Comparison of ENCODE assay signal across 8 cellular contexts in the genomic region with DNA sequence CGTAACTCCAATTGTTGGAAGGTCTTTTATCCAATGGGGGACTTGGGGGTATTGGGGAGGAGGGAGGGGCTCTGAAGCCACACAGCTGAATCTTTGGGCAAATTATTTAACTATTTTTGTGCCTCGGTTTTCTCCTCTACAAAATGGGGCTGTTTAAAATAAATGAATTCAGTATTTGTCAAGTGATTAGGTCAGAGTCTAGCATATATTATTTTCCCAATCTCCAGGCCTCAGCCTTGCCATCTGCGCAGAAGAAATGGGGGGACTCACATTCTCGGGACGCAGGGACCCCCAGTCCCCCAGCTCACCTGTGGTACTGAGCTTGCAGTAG. TPM values are rescaled to one million over a fixed set of nuclear protein-coding genes. Genes with fewer than 3 reads are reported as not detected.
DNase-seq lines count a peak whose midpoint lies in the region; ATAC-seq and TF ChIP-seq lines count a peak whose summit lies in the region.

No MANE protein-coding gene starts in this region.

- 23 to 26% (median 24%) methylated on average over 5 of the region's 5 CpGs for WGBS in ovary, 3 donors

- peaks cover 32 to 51% (median 40%) of the 10 kb centered on the region in 3 donors for H3K4me1 Mint-ChIP-seq in CD8-positive, alpha-beta memory T cell

- POLR2A ChIA-PET in CD8-positive, alpha-beta memory T cell (lab: Charles Lee), result interaction anchor here (0.7 to 7.1 kb wide), 9 partner anchors 8 to 111 kb away, joined by 3 to 86 read pairs (median 4); no protein-coding TSS in a partner anchor
- POLR2A ChIA-PET in RWPE1 (lab: Yijun Ruan, JAX; ENCODE audit: low non-redundant PET), result interaction anchor here (0.6 kb wide), 1 partner anchor 25 kb away, joined by 3 read pairs; no protein-coding TSS in a partner anchor

- no peaks in the 10 kb centered on the region for H3K9me3 ChIP-seq in CD8-positive, alpha-beta memory T cell (ENCODE audit: low read length)
- H3K9me3 ChIP-seq in ovary, result no peaks in the 10 kb centered on the region

- H3K36me3 Mint-ChIP-seq in CD8-positive, alpha-beta memory T cell, result peaks cover 0 to 45% (median 9%) of the 10 kb centered on the region in 3 donors

- no peaks in the 10 kb centered on the region for H3K27me3 ChIP-seq in CD8-positive, alpha-beta memory T cell (ENCODE audit: insufficient read depth, low read length, poor library complexity, severe bottlenecking)
- no peaks in the 10 kb centered on the region for H3K27me3 ChIP-seq in ovary

- peak overlapping the region; percentile 97 for H3K4me3 ChIP-seq in CD8-positive, alpha-beta memory T cell (ENCODE audit: low read length)
- H3K4me3 ChIP-seq in epithelial cell of proximal tubule (ENCODE audit: low read depth, low read length), result peak overlapping the region; percentile 87
- peak overlapping the region; percentile 75 for H3K4me3 ChIP-seq in ovary

- TF ChIP-seq POLR2A in ovary (IDR thresholded peaks at IDR 0.05), result no peak

- no peak for TF ChIP-seq EP300 in ovary (IDR thresholded peaks at IDR 0.05)

- DNase-seq in CD8-positive, alpha-beta memory T cell, result no peak
- DNase-seq in RWPE1 (ENCODE audit: low spot score) (no peak), epithelial cell of proximal tubule (ENCODE audit: low read depth) (no peak), ovary (no peak), activated gamma-delta T cell treated with Interleukin-2 at 50 U/mL for 16 hours (no peak)
- DNase-seq in activated CD4-positive, CD25-positive, alpha-beta regulatory T cell treated with anti-CD3 and anti-CD28 coated beads, Interleukin-2, amount 50 U/mL, for 72 hours, result no peak

- TF ChIP-seq CTCF in RWPE1 (conservative IDR thresholded peaks at IDR 0.05; ENCODE audit: low read depth), result no peak
- TF ChIP-seq CTCF in epithelial cell of proximal tubule (conservative IDR thresholded peaks at IDR 0.05; ENCODE audit: low read depth, low read length), result no peak
- TF ChIP-seq CTCF in ovary (IDR thresholded peaks at IDR 0.05), result no peak

- H3K4me1 ChIP-seq in CD8-positive, alpha-beta memory T cell (ENCODE audit: insufficient read depth, low read length), result peaks cover 65% of the 10 kb centered on the region
- peaks cover 9% of the 10 kb centered on the region for H3K4me1 ChIP-seq in ovary (ENCODE audit: insufficient read depth)

- intact Hi-C loops in ovary (cut with DNase I), result no loop called here

- CTCF ChIA-PET in CD8-positive, alpha-beta memory T cell (lab: Charles Lee), result interaction anchor here (1.0 to 2.4 kb wide), 8 partner anchors 8 to 110 kb away, joined by 3 to 17 read pairs (median 6); no protein-coding TSS in a partner anchor
- CTCF ChIA-PET in RWPE1 (lab: Yijun Ruan, JAX), result interaction anchor here (0.6 to 0.7 kb wide), 2 partner anchors 68 to 150 kb away, joined by 3 to 5 read pairs; no protein-coding TSS in a partner anchor

- H3K4me3 Mint-ChIP-seq in CD8-positive, alpha-beta memory T cell, result peak overlapping the region; percentile 88 to 94 (median 92)

- H3K36me3 ChIP-seq in CD8-positive, alpha-beta memory T cell (ENCODE audit: insufficient read depth, low read length), result peaks cover 44% of the 10 kb centered on the region
- no peaks in the 10 kb centered on the region for H3K36me3 ChIP-seq in ovary

- H3K27ac Mint-ChIP-seq in CD8-positive, alpha-beta memory T cell, result peak overlapping the region; percentile 84 to 95 (median 90)

- ATAC-seq in GM21447 (IDR thresholded peaks at IDR 0.05; ENCODE audit: unreplicated experiment), result no peak
- no peak for ATAC-seq in GM21390 (IDR thresholded peaks at IDR 0.05; ENCODE audit: unreplicated experiment)

- peaks cover 0 to 2% (median 0%) of the 10 kb centered on the region in 5 donors for H3K9me3 Mint-ChIP-seq in CD8-positive, alpha-beta memory T cell

- H3K27me3 Mint-ChIP-seq in CD8-positive, alpha-beta memory T cell, result no peaks in the 10 kb centered on the region

- H3K27ac ChIP-seq in CD8-positive, alpha-beta memory T cell (ENCODE audit: low read depth, low read length), result peak overlapping the region; percentile 79
- H3K27ac ChIP-seq in RWPE1 (peak overlapping the region; percentile 100), ovary (peak overlapping the region; percentile 96)

RNA-seq across cellular contexts. Expression of a gene that starts 1.5 kb away (rescaled TPM):
- 100 to 1,000 TPM; 335 to 352 TPM for total RNA-seq in CD8-positive, alpha-beta memory T cell
- 753 TPM for polyA plus RNA-seq in CD8-positive, alpha-beta memory T cell
- total RNA-seq in epithelial cell of proximal tubule, result 238 and 310 TPM in 2 replicates
- total RNA-seq in ovary, result 100 to 1,000 TPM; 274 to 670 (median 503) TPM
- 100 to 1,000 TPM; 241 to 530 TPM for polyA plus RNA-seq in ovary

RNA-seq across cellular contexts. Expression of a gene that starts 31.7 kb away (rescaled TPM):
- 1 to 10 TPM; 3.8 to 5.3 TPM for total RNA-seq in CD8-positive, alpha-beta memory T cell
- polyA plus RNA-seq in CD8-positive, alpha-beta memory T cell, result 5.0 TPM
- total RNA-seq in epithelial cell of proximal tubule (1.6 and 2.9 TPM in 2 replicates), ovary (10 to 100 TPM; 31.1 to 43.9 (median 36.4) TPM)
- 10 to 100 TPM; 15.1 to 21.4 TPM for polyA plus RNA-seq in ovary

RNA-seq across cellular contexts. Expression of a gene that starts 33.3 kb away (rescaled TPM):
- total RNA-seq in CD8-positive, alpha-beta memory T cell, result 1 to 10 TPM; 5.8 TPM
- polyA plus RNA-seq in CD8-positive, alpha-beta memory T cell, result 0.10 TPM
- total RNA-seq in epithelial cell of proximal tubule (40.5 and 75.6 TPM in 2 replicates), ovary (10 to 100 TPM; 27.3 to 66.7 (median 57.1) TPM)
- polyA plus RNA-seq in ovary, result 10 to 100 TPM; 44.0 to 46.2 TPM
